1 cellular context compared by ENCODE assay signal in the genomic region with DNA sequence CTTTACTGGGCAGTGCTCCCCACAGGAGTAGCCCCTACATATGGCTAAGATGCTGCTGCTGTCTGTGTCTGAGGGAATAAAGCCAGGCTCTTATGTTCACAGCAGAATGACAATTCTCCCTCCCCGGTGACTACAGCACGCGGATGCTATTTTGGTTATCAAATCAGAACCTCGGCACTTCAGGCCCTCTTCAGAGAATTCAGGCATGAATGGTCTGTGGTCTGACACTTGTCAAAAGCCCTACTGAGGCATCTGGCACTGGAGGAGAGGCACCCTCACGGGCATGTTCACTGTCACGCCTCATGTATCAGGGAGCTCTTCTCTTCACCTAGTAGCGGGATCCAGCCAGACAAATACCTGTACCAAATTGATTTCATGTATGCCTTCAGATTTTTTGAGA.
TF ChIP-seq lines count a peak whose summit lies in the region.

No MANE protein-coding gene starts in this region.

TF ChIP-seq in neural cell, 6 proteins besides CTCF, POLR2A, EP300 and RAD21 (continued from another document):
- TF ChIP-seq REST (IDR thresholded peaks at IDR 0.05; ENCODE audit: borderline replicate concordance) (no peak), TAF1 (IDR thresholded peaks at IDR 0.05; ENCODE audit: low read depth) (no peak), SMC3 (conservative IDR thresholded peaks at IDR 0.05; ENCODE audit: poor library complexity) (no peak), EZH2 (IDR thresholded peaks at IDR 0.05; ENCODE audit: borderline replicate concordance, insufficient read depth, low read length, poor library complexity, severe bottlenecking) (no peak), POLR2AphosphoS5 (IDR thresholded peaks at IDR 0.05) (no peak)
